ENCODE assay signal across 8 cellular contexts in the genomic region with DNA sequence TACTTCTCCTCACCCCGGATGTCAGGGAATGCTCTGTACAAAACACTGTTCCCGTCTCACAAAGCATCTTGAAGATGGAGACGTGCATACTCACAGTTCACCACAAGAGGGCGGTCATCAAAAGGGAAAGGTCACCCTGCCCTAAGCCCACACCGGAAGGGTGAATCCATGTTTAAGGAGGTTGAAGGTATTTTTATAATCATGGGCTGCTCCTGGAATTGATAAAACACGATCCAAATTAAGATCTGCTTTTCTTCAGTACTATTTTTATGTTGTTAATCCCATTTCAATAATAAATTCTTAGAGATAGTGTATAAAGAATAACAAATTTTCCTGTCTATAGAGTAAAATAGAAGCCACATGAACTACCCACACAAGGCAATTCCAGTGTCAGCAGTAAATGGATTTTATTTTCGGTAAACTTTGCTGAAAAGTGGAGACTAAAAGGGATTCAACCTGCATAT.
A peak's percentile ranks its signal among the peaks of the same experiment; 100 is the strongest.
DNase-seq lines count a peak whose midpoint lies in the region; ATAC-seq and TF ChIP-seq lines count a peak whose summit lies in the region.

No MANE protein-coding gene starts in this region.

- peaks cover 13% of the 10 kb centered on the region for H3K4me1 ChIP-seq in CD4-positive, alpha-beta memory T cell (ENCODE audit: insufficient read depth, low read length)
- H3K4me1 ChIP-seq in lung (ENCODE audit: control insufficient read depth in 2 of 2, insufficient read depth in 2 of 2, low read length in 2 of 2) = no peaks in the 10 kb centered on the region

- H3K4me1 Mint-ChIP-seq in CD4-positive, alpha-beta memory T cell = peaks cover 8 to 29% (median 14%) of the 10 kb centered on the region in 4 donors

- H3K27ac ChIP-seq in CD4-positive, alpha-beta memory T cell (ENCODE audit: low read depth, low read length) = no peak overlapping the region
- H3K27ac ChIP-seq in dorsolateral prefrontal cortex (no peak overlapping the region), lung (ENCODE audit: low read depth in 1 of 2, low read length in 1 of 2) (no peak overlapping the region)

- H3K9me3 Mint-ChIP-seq in CD4-positive, alpha-beta memory T cell = no peaks in the 10 kb centered on the region

- POLR2A ChIA-PET in CD4-positive, alpha-beta memory T cell (lab: Charles Lee; ENCODE audit: partially characterized antibody) = interaction anchor here (0.6 to 1.8 kb wide), 5 partner anchors 28 to 113 kb away, joined by 3 to 13 read pairs (median 5); a partner anchor contains a TSS

- no peaks in the 10 kb centered on the region for H3K27me3 Mint-ChIP-seq in CD4-positive, alpha-beta memory T cell

- intact Hi-C loops in CD4-positive, alpha-beta memory T cell (cut with micrococcal nuclease) = loop anchor here (1.0 to 5.0 kb wide), 6 partner anchors 75 to 237 kb away; a partner anchor contains a TSS
- intact Hi-C loops in dorsolateral prefrontal cortex (cut with DNase I) = loop anchor here (2.0 to 10.0 kb wide), 4 partner anchors 113 to 243 kb away; a partner anchor contains a TSS

- peak; percentile 83 to 98 (median 95) for TF ChIP-seq CTCF in dorsolateral prefrontal cortex (IDR thresholded peaks at IDR 0.05 in 54 of 56, conservative IDR thresholded peaks at IDR 0.05 in 2 of 56; ENCODE audit: low read depth in 1 of 56, partially characterized antibody in 56 of 56)
- TF ChIP-seq CTCF in lung (IDR thresholded peaks at IDR 0.05; ENCODE audit: control extremely low read depth, extremely low read depth) = peak; percentile 89

- 3% methylated on average over 7 of the region's 7 CpGs for WGBS in lung, 2 donors

- H3K36me3 ChIP-seq in CD4-positive, alpha-beta memory T cell (ENCODE audit: insufficient read depth, low read length) = no peaks in the 10 kb centered on the region
- H3K36me3 ChIP-seq in lung (ENCODE audit: control insufficient read depth in 2 of 2, insufficient read depth in 2 of 2, low read length in 2 of 2) = no peaks in the 10 kb centered on the region

- H3K4me3 ChIP-seq in CD4-positive, alpha-beta memory T cell (ENCODE audit: low read length in 2 of 2) = no peak overlapping the region
- H3K4me3 ChIP-seq in dorsolateral prefrontal cortex (peak overlapping the region in 6 of 59 donors; percentile 1 to 12 (median 6)), lung (no peak overlapping the region)

- CTCF ChIA-PET in CD4-positive, alpha-beta memory T cell (lab: Charles Lee; ENCODE audit: partially characterized antibody) = interaction anchor here (0.9 to 4.2 kb wide), 17 partner anchors 13 to 243 kb away, joined by 3 to 56 read pairs (median 8); a partner anchor contains a TSS

- no peaks in the 10 kb centered on the region for H3K36me3 Mint-ChIP-seq in CD4-positive, alpha-beta memory T cell

- peak; percentile 90 for ATAC-seq in GM19438 (IDR thresholded peaks at IDR 0.05; ENCODE audit: low read depth, unreplicated experiment)
- ATAC-seq in HG03520 (IDR thresholded peaks at IDR 0.05; ENCODE audit: unreplicated experiment) = peak; percentile 77
- peak; percentile 96 for ATAC-seq in lung (ENCODE audit: insufficient read depth, low FRiP score)

- peak overlapping the region in 4 of 7 donors; percentile 8 to 63 (median 47) for H3K27ac Mint-ChIP-seq in CD4-positive, alpha-beta memory T cell

- peak; percentile 55 to 68 (median 61) for DNase-seq in CD4-positive, alpha-beta memory T cell
- peak; percentile 90 for DNase-seq in NCI-H69 (lab: John Stamatoyannopoulos, UW)
- peak; percentile 46 to 78 for DNase-seq in activated CD4-positive, alpha-beta T cell treated with anti-CD3 and anti-CD28 coated beads, Interleukin-2, amount 50 U/mL, for 24 hours (ENCODE audit: low read depth in 1 of 2, low spot score in 1 of 2)
- peak in 9 of 10 donors; percentile 34 to 84 (median 69) for DNase-seq in dorsolateral prefrontal cortex
- DNase-seq in lung (ENCODE audit: low spot score) = peak; percentile 74
- DNase-seq in stimulated activated CD8-positive, alpha-beta memory T cell treated with anti-CD3 and anti-CD28 coated beads, Interleukin-15, amount 100 ng/mL, for 1 hour (ENCODE audit: low read depth) = peak; percentile 59

- H3K4me3 Mint-ChIP-seq in CD4-positive, alpha-beta memory T cell = peak overlapping the region in 7 of 8 donors; percentile 4 to 65 (median 34)

- H3K27me3 ChIP-seq in CD4-positive, alpha-beta memory T cell (ENCODE audit: insufficient read depth, low read length) = no peaks in the 10 kb centered on the region
- H3K27me3 ChIP-seq in dorsolateral prefrontal cortex (no peaks in the 10 kb centered on the region), lung (ENCODE audit: control insufficient read depth, insufficient read depth) (no peaks in the 10 kb centered on the region)

- H3K9me3 ChIP-seq in CD4-positive, alpha-beta memory T cell (ENCODE audit: control insufficient read depth in 1 of 2, low read length in 2 of 2) = no peaks in the 10 kb centered on the region
- no peaks in the 10 kb centered on the region for H3K9me3 ChIP-seq in lung (ENCODE audit: control insufficient read depth in 2 of 2, insufficient read depth in 1 of 2, low read length in 1 of 2)
